In the genomic region with DNA sequence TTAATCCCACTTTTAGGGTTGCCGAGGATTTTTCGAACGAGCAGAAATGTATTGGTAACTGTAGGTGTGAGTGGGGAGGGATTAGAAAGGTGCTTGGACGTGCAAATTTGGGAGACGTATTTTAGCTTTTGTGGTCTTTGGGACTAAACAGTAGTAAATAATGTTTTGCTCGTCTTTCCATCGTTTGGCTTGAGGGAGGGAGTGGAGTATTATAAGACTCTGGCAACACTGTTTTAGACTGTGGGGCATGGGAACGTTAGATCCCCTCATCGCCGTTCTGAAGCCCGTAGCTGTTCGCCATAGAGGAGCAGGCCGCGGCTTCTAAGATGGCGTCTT, we compare ENCODE assay signal across 8 cellular contexts. TPM values are rescaled to one million over a fixed set of nuclear protein-coding genes. Genes with fewer than 3 reads are reported as not detected.
A peak's percentile ranks its signal among the peaks of the same experiment; 100 is the strongest.
DNase-seq lines count a peak whose midpoint lies in the region; ATAC-seq, FAIRE-seq and TF ChIP-seq lines count a peak whose summit lies in the region.

No MANE protein-coding gene starts in this region.

- H3K36me3 Mint-ChIP-seq in Calu3 (ENCODE audit: insufficient read depth, unreplicated experiment): peaks cover 96% of the 10 kb centered on the region
- peaks cover 43% of the 10 kb centered on the region for H3K36me3 Mint-ChIP-seq in osteocyte (ENCODE audit: unreplicated experiment)

- H3K27ac ChIP-seq in Panc1 (ENCODE audit: low read length) (peak overlapping the region; percentile 100), endothelial cell of umbilical vein (ENCODE audit: insufficient read depth, low read depth, low read length) (peak overlapping the region; percentile 99)

- dilution Hi-C loops in endothelial cell of umbilical vein (cut with MboI; ENCODE audit: extremely low pct_ligation_motif_present, low sequenced_read_pairs): no loop called here

- no peak for FAIRE-seq in endothelial cell of umbilical vein (lab: Jason Lieb, UNC)

- H4K20me1 ChIP-seq in endothelial cell of umbilical vein (replicated peaks; ENCODE audit: control insufficient read depth, extremely low read depth, insufficient read depth, low read length): peaks cover 12% of the 10 kb centered on the region

- BruUV-seq in Calu3 (replicated peaks; lab: Mats Ljungman, UMichigan) (TSS peak; percentile 26), Panc1 (replicated peaks; lab: Mats Ljungman, UMichigan) (no TSS peak), endothelial cell of umbilical vein (replicated peaks; lab: Mats Ljungman, UMichigan) (TSS peak; percentile 47)

- peak; percentile 87 for TF ChIP-seq POLR2A in endothelial cell of umbilical vein (IDR thresholded peaks at IDR 0.05; ENCODE audit: low read depth, low read length)

- H3K9me3 Mint-ChIP-seq in Calu3 (ENCODE audit: low read depth, unreplicated experiment): no peaks in the 10 kb centered on the region
- no peaks in the 10 kb centered on the region for H3K9me3 Mint-ChIP-seq in osteocyte (ENCODE audit: unreplicated experiment)

- H3K27me3 Mint-ChIP-seq in Calu3 (ENCODE audit: unreplicated experiment) (no peaks in the 10 kb centered on the region), osteocyte (ENCODE audit: unreplicated experiment) (no peaks in the 10 kb centered on the region)

- H3K27me3 ChIP-seq in Panc1 (ENCODE audit: control insufficient read depth, insufficient read depth, low read length): no peaks in the 10 kb centered on the region
- no peaks in the 10 kb centered on the region for H3K27me3 ChIP-seq in endothelial cell of umbilical vein (ENCODE audit: control insufficient read depth in 2 of 2, insufficient read depth in 2 of 2, low read length in 2 of 2)

- CTCF ChIA-PET in Calu3 (lab: Charles Lee) (interaction anchor here (0.6 to 11.8 kb wide), 13 partner anchors 13 to 776 kb away, joined by 3 to 143 read pairs (median 7); a partner anchor contains a TSS), Panc1 (lab: Charles Lee) (interaction anchor here (0.5 to 2.3 kb wide), 4 partner anchors 14 to 1666 kb away, joined by 3 to 12 read pairs (median 6); a partner anchor contains a TSS), endothelial cell of umbilical vein (lab: Charles Lee) (interaction anchor here (0.7 to 13.7 kb wide), 8 partner anchors 13 to 277 kb away, joined by 3 to 187 read pairs (median 14); a partner anchor contains a TSS)

- H3K9ac ChIP-seq in endothelial cell of umbilical vein (replicated peaks; ENCODE audit: extremely low read depth, insufficient read depth, low read length): peak overlapping the region; percentile 100

- ATAC-seq in Panc1: no peak
- no peak for ATAC-seq in HG02763 (IDR thresholded peaks at IDR 0.05; ENCODE audit: unreplicated experiment)
- no peak for ATAC-seq in HG02678 (IDR thresholded peaks at IDR 0.05; ENCODE audit: unreplicated experiment)

- H3K79me2 ChIP-seq in endothelial cell of umbilical vein (ENCODE audit: control insufficient read depth, insufficient read depth, low read length): peaks cover 49% of the 10 kb centered on the region

- no peaks in the 10 kb centered on the region for H3K9me3 ChIP-seq in Panc1 (ENCODE audit: control insufficient read depth, insufficient read depth, low read depth, low read length)
- no peaks in the 10 kb centered on the region for H3K9me3 ChIP-seq in endothelial cell of umbilical vein (replicated peaks; ENCODE audit: control insufficient read depth, insufficient read depth, low read length)

- peaks cover 33% of the 10 kb centered on the region for H3K4me1 Mint-ChIP-seq in Calu3 (ENCODE audit: low read depth, unreplicated experiment)
- H3K4me1 Mint-ChIP-seq in osteocyte (ENCODE audit: unreplicated experiment): peaks cover 33% of the 10 kb centered on the region

- no peak overlapping the region for H2AFZ ChIP-seq in endothelial cell of umbilical vein (ENCODE audit: low read depth, low read length)

- H3K9me1 ChIP-seq in endothelial cell of umbilical vein (replicated peaks; ENCODE audit: control insufficient read depth, extremely low read depth, insufficient read depth, low read length): no peaks in the 10 kb centered on the region

- TF ChIP-seq CTCF in Calu3 (IDR thresholded peaks at IDR 0.05; ENCODE audit: unreplicated experiment) (no peak), Panc1 (IDR thresholded peaks at IDR 0.05) (no peak), endothelial cell of umbilical vein (IDR thresholded peaks at IDR 0.05; ENCODE audit: extremely low read depth in 1 of 2, insufficient read depth in 1 of 2, low read depth in 1 of 2, low read length in 2 of 2) (no peak), osteocyte (IDR thresholded peaks at IDR 0.05) (no peak)

- peak overlapping the region; percentile 85 for H3K27ac Mint-ChIP-seq in Calu3 (ENCODE audit: unreplicated experiment)
- H3K27ac Mint-ChIP-seq in osteocyte (ENCODE audit: unreplicated experiment): peak overlapping the region; percentile 100

- peak overlapping the region; percentile 88 to 100 for H3K4me3 ChIP-seq in Panc1 (ENCODE audit: low read depth in 2 of 2, low read length in 2 of 2)
- peak overlapping the region; percentile 65 to 96 (median 76) for H3K4me3 ChIP-seq in endothelial cell of umbilical vein (replicated peaks in 1 of 3; ENCODE audit: insufficient read depth in 1 of 3, low read depth in 1 of 3, low read length in 3 of 3)

- peak overlapping the region; percentile 93 for H3K4me2 ChIP-seq in endothelial cell of umbilical vein (ENCODE audit: insufficient read depth, low read length)

- POLR2A ChIA-PET in Panc1 (lab: Charles Lee) (interaction anchor here (0.5 to 2.4 kb wide), 15 partner anchors 8 to 1219 kb away, joined by 3 to 26 read pairs (median 6); a partner anchor contains a TSS), endothelial cell of umbilical vein (lab: Charles Lee) (interaction anchor here (0.6 to 5.8 kb wide), 30 partner anchors 8 to 1430 kb away, joined by 3 to 89 read pairs (median 6); a partner anchor contains a TSS)

- H3K36me3 ChIP-seq in Panc1 (ENCODE audit: control insufficient read depth, insufficient read depth, low read length) (peaks cover 30% of the 10 kb centered on the region), endothelial cell of umbilical vein (ENCODE audit: control insufficient read depth in 2 of 2, extremely low read depth in 1 of 2, insufficient read depth in 2 of 2, low read length in 2 of 2) (peaks cover 16 to 17% of the 10 kb centered on the region in 2 experiments)

- intact Hi-C loops in Calu3 (cut with micrococcal nuclease; ENCODE audit: unreplicated experiment): no loop called here
- intact Hi-C loops in Panc1 (cut with micrococcal nuclease; ENCODE audit: unreplicated experiment): no loop called here
- intact Hi-C loops in endothelial cell of umbilical vein (cut with micrococcal nuclease): loop anchor here (5.0 to 10.0 kb wide), 4 partner anchors 129 to 794 kb away; a partner anchor contains a TSS

- H3K4me1 ChIP-seq in Panc1 (ENCODE audit: control insufficient read depth, insufficient read depth, low read length) (peaks cover 24% of the 10 kb centered on the region), endothelial cell of umbilical vein (ENCODE audit: control insufficient read depth, extremely low read depth, insufficient read depth, low read length) (peaks cover 31% of the 10 kb centered on the region)

- in situ Hi-C loops in Panc1 (cut with HindIII; ENCODE audit: low pct_unique_long_range_greater_than_20kb, low sequenced_read_pairs): no loop called here

- H3K4me3 Mint-ChIP-seq in Calu3 (ENCODE audit: low read depth, unreplicated experiment): peak overlapping the region; percentile 77
- H3K4me3 Mint-ChIP-seq in osteocyte (ENCODE audit: unreplicated experiment): peak overlapping the region; percentile 91

- DNase-seq in Calu3 (no peak), Panc1 (ENCODE audit: low read depth, low spot score) (no peak), endothelial cell of umbilical vein (ENCODE audit: low read depth, low spot score) (no peak), osteocyte (ENCODE audit: extremely low spot score, unreplicated experiment) (no peak), T1000 (lab: John Stamatoyannopoulos, UW) (no peak)
- DNase-seq in activated CD8-positive, alpha-beta memory T cell treated with anti-CD3 and anti-CD28 coated beads, Interleukin-2, amount 50 U/mL, for 4 hours: no peak

RNA-seq across cellular contexts. Expression of a gene that starts 2.8 kb away (rescaled TPM):
- total RNA-seq in Calu3 (2022): 351 and 356 TPM in 2 replicates
- 209 TPM for total RNA-seq in Panc1 (2021; ENCODE audit: unreplicated experiment)
- polyA plus RNA-seq in Panc1 (2012; ENCODE audit: insufficient read length): 161 TPM
- total RNA-seq in endothelial cell of umbilical vein: 187 and 197 TPM in 2 replicates
- polyA plus RNA-seq in endothelial cell of umbilical vein: 114 and 131 TPM in 2 replicates
- polyA plus RNA-seq in endothelial cell of umbilical vein (2011; cell fraction: cytosol; rRNA removed): 127 and 138 TPM in 2 replicates
- 486 and 501 TPM in 2 replicates for polyA plus RNA-seq in endothelial cell of umbilical vein (2011; cell fraction: nucleus; rRNA removed)
- polyA plus RNA-seq in endothelial cell of umbilical vein (2012): 101 and 133 TPM in 2 replicates
- polyA minus RNA-seq in endothelial cell of umbilical vein: 110 and 118 TPM in 2 replicates
- polyA minus RNA-seq in endothelial cell of umbilical vein (2011; cell fraction: cytosol; rRNA and poly(A)+ RNA removed): 64.9 TPM
- 159 and 195 TPM in 2 replicates for polyA minus RNA-seq in endothelial cell of umbilical vein (2011; cell fraction: nucleus; rRNA and poly(A)+ RNA removed)
- 166 and 168 TPM in 2 replicates for total RNA-seq in osteocyte

RNA-seq across cellular contexts. Expression of a gene that starts 18.3 kb away (rescaled TPM):
- total RNA-seq in Calu3 (2022) (98.0 and 104 TPM in 2 replicates), Panc1 (2021; ENCODE audit: unreplicated experiment) (2.8 TPM), endothelial cell of umbilical vein (0.53 and 1.2 TPM in 2 replicates), osteocyte (1.3 and 3.0 TPM in 2 replicates)
- 1.3 TPM for polyA plus RNA-seq in Panc1 (2012; ENCODE audit: insufficient read length)
- 7.7 and 10.9 TPM in 2 replicates for polyA plus RNA-seq in endothelial cell of umbilical vein
- polyA plus RNA-seq in endothelial cell of umbilical vein (2011; cell fraction: cytosol; rRNA removed): 3.0 and 3.7 TPM in 2 replicates
- polyA plus RNA-seq in endothelial cell of umbilical vein (2011; cell fraction: nucleus; rRNA removed): 11.6 and 14.0 TPM in 2 replicates
- polyA plus RNA-seq in endothelial cell of umbilical vein (2012): 0.84 and 1.6 TPM in 2 replicates
- polyA minus RNA-seq in endothelial cell of umbilical vein: 5.4 and 5.5 TPM in 2 replicates
- 1.2 TPM for polyA minus RNA-seq in endothelial cell of umbilical vein (2011; cell fraction: cytosol; rRNA and poly(A)+ RNA removed)
- 3.9 and 4.0 TPM in 2 replicates for polyA minus RNA-seq in endothelial cell of umbilical vein (2011; cell fraction: nucleus; rRNA and poly(A)+ RNA removed)

RNA-seq across cellular contexts. Expression of a gene that starts 30.4 kb away (rescaled TPM):
- total RNA-seq in Calu3 (2022) (32.4 and 35.9 TPM in 2 replicates), Panc1 (2021; ENCODE audit: unreplicated experiment) (0.44 TPM), endothelial cell of umbilical vein (0.39 TPM in 1 of 2 replicates, not detected in the other), osteocyte (not detected in 2 replicates)
- polyA plus RNA-seq in Panc1 (2012; ENCODE audit: insufficient read length): not detected
- 0.75 and 1.1 TPM in 2 replicates for polyA plus RNA-seq in endothelial cell of umbilical vein
- polyA plus RNA-seq in endothelial cell of umbilical vein (2011; cell fraction: cytosol; rRNA removed): 0.71 and 0.87 TPM in 2 replicates
- 1.2 and 1.3 TPM in 2 replicates for polyA plus RNA-seq in endothelial cell of umbilical vein (2011; cell fraction: nucleus; rRNA removed)
- 0.16 and 0.27 TPM in 2 replicates for polyA plus RNA-seq in endothelial cell of umbilical vein (2012)
- 0.34 and 0.45 TPM in 2 replicates for polyA minus RNA-seq in endothelial cell of umbilical vein
- polyA minus RNA-seq in endothelial cell of umbilical vein (2011; cell fraction: cytosol; rRNA and poly(A)+ RNA removed): not detected
- 0.72 TPM in 1 of 2 replicates, not detected in the other for polyA minus RNA-seq in endothelial cell of umbilical vein (2011; cell fraction: nucleus; rRNA and poly(A)+ RNA removed)

RNA-seq across cellular contexts. Expression of a gene that starts 38.2 kb away (rescaled TPM):
- 1.7 and 4.1 TPM in 2 replicates for total RNA-seq in Calu3 (2022)
- total RNA-seq in Panc1 (2021; ENCODE audit: unreplicated experiment): 0.08 TPM
- polyA plus RNA-seq in Panc1 (2012; ENCODE audit: insufficient read length): not detected
- total RNA-seq in endothelial cell of umbilical vein: not detected in 2 replicates
- polyA plus RNA-seq in endothelial cell of umbilical vein: not detected in 2 replicates
- polyA plus RNA-seq in endothelial cell of umbilical vein (2011; cell fraction: cytosol; rRNA removed): 0.01 TPM in 1 of 2 replicates, not detected in the other
- not detected in 2 replicates for polyA plus RNA-seq in endothelial cell of umbilical vein (2011; cell fraction: nucleus; rRNA removed)
- 0.04 TPM in 1 of 2 replicates, not detected in the other for polyA plus RNA-seq in endothelial cell of umbilical vein (2012)
- not detected in 2 replicates for polyA minus RNA-seq in endothelial cell of umbilical vein
- polyA minus RNA-seq in endothelial cell of umbilical vein (2011; cell fraction: cytosol; rRNA and poly(A)+ RNA removed): not detected
- polyA minus RNA-seq in endothelial cell of umbilical vein (2011; cell fraction: nucleus; rRNA and poly(A)+ RNA removed): not detected in 2 replicates
- not detected in 2 replicates for total RNA-seq in osteocyte

Comparison
In these comparisons a context has a peak if more than half of its experiments do, and no peak if none do; other contexts are left out.
1. RNA of a gene that starts 18.3 kb away (total RNA-seq): 98.0 to 104 TPM in Calu3; 1.3 to 3.0 TPM in osteocyte, 2.8 TPM in Panc1 (single experiment) and 0.53 to 1.2 TPM in endothelial cell of umbilical vein; every median in the first group is over 10 times any median in the second.
2. RNA of a gene that starts 30.4 kb away (total RNA-seq): 32.4 to 35.9 TPM in Calu3; 0.44 TPM in Panc1 (single experiment), 0.39 TPM in endothelial cell of umbilical vein and not detected in osteocyte; every median in the first group is over 10 times any median in the second.